15 cellular contexts compared by ENCODE assay signal in genomic region chr1:56448937-56449336, GRCh38.
A peak's percentile ranks its signal among the peaks of the same experiment; 100 is the strongest.
DNase-seq lines count a peak whose midpoint lies in the region; ATAC-seq, FAIRE-seq and TF ChIP-seq lines count a peak whose summit lies in the region.
"Had no signal": no experiment of that assay in that cellular context is flagged by ENCODE, and none has a peak within 500 bp of the region (broad histone marks: within the 10 kb centered on the region; RNA-seq: fewer than 3 reads in every experiment).

No MANE protein-coding gene starts in this region.

- H3K27me3 ChIP-seq in bronchial epithelial cell (ENCODE audit: control insufficient read depth, insufficient read depth, low read length) = no peaks in the 10 kb centered on the region
- no peaks in the 10 kb centered on the region for H3K27me3 ChIP-seq in tibial artery
- H3K27me3 ChIP-seq: foreskin keratinocyte, neutrophil had no signal

- TF ChIP-seq CTCF in bronchial epithelial cell (IDR thresholded peaks at IDR 0.05; ENCODE audit: insufficient read depth, low read length, severe bottlenecking) (no peak), kidney (IDR thresholded peaks at IDR 0.05; ENCODE audit: borderline replicate concordance, extremely low read depth, insufficient read depth) (no peak), tibial artery (IDR thresholded peaks at IDR 0.05) (no peak)

- ATAC-seq in HG02798 (IDR thresholded peaks at IDR 0.05; ENCODE audit: poor library complexity, unreplicated experiment) = no peak
- ATAC-seq: foreskin keratinocyte had no signal

- H3K9ac ChIP-seq in kidney (ENCODE audit: low read length in 2 of 2) = no peak overlapping the region

- FAIRE-seq in HTR-8/SVneo (lab: Jason Lieb, UNC) (no peak), bronchial epithelial cell (lab: Jason Lieb, UNC) (no peak), kidney (lab: Jason Lieb, UNC) (no peak)

- no peak for TF ChIP-seq POLR2A in erythroblast (IDR thresholded peaks at IDR 0.05; ENCODE audit: low read length)

- intact Hi-C loops in kidney (cut with DNase I) = no loop called here
- intact Hi-C loops in tibial artery (cut with DNase I; ENCODE audit: low total_unique reads) = loop anchor here (10.0 kb wide), 1 partner anchor 126 kb away; the partner anchor contains the start of gene PLPP3

- no peaks in the 10 kb centered on the region for H3K9me3 ChIP-seq in kidney (ENCODE audit: control insufficient read depth in 1 of 2, low read length in 2 of 2)
- H3K9me3 ChIP-seq in tibial artery = no peaks in the 10 kb centered on the region
- H3K9me3 ChIP-seq: neutrophil had no signal

- peaks cover 23 to 42% of the 10 kb centered on the region in 2 donors for H3K4me1 ChIP-seq in kidney (ENCODE audit: control insufficient read depth in 1 of 2, insufficient read depth in 1 of 2, low read depth in 1 of 2, low read length in 2 of 2)
- H3K4me1 ChIP-seq in tibial artery = peaks cover 4 to 55% (median 30%) of the 10 kb centered on the region in 4 donors
- H3K4me1 ChIP-seq: foreskin keratinocyte had no signal

- DNase-seq in HTR-8/SVneo (ENCODE audit: insufficient read length, low spot score) (peak; percentile 14), bronchial epithelial cell (ENCODE audit: low read depth) (peak; percentile 41), kidney (peak; percentile 80), tibial artery (no peak), putamen (ENCODE audit: low spot score) (no peak), erythroblast (lab: John Stamatoyannopoulos, UW) (no peak)
- DNase-seq: DMS79; effector CD4-positive, alpha-beta T cell; HFFc6; NCI-H2107; NCI-H69; stimulated activated CD4-positive, alpha-beta T cell treated with anti-CD3 and anti-CD28 coated beads, Interleukin-4, amount 100 ng/mL, for 4 hours had no signal

- H3K4me3 ChIP-seq in bronchial epithelial cell (ENCODE audit: low read depth, low read length) = no peak overlapping the region
- H3K4me3 ChIP-seq in kidney (ENCODE audit: low read length in 2 of 2) = no peak overlapping the region
- H3K4me3 ChIP-seq in tibial artery = no peak overlapping the region

- H3K27ac ChIP-seq in kidney (ENCODE audit: low read depth in 2 of 2, low read length in 2 of 2) (no peak overlapping the region), tibial artery (peak overlapping the region; percentile 23 to 66)
- H3K27ac ChIP-seq: foreskin keratinocyte, neutrophil had no signal

- H3K36me3 ChIP-seq in bronchial epithelial cell (ENCODE audit: control insufficient read depth, insufficient read depth, low read length) (no peaks in the 10 kb centered on the region), kidney (ENCODE audit: control insufficient read depth in 1 of 2, insufficient read depth in 2 of 2, low read length in 2 of 2) (no peaks in the 10 kb centered on the region), tibial artery (no peaks in the 10 kb centered on the region)
- H3K36me3 ChIP-seq: neutrophil had no signal

Comparison
In these comparisons a context has a peak if more than half of its experiments do, and no peak if none do; other contexts are left out.
1. DNase-seq: peak in HTR-8/SVneo (single experiment), bronchial epithelial cell (single experiment) and kidney (single experiment); none in tibial artery (0 of 2), putamen (single experiment) and erythroblast (0 of 2).
2. H3K27ac ChIP-seq: peak in tibial artery (2 of 2); none in kidney (0 of 2).